ENCODE assay signal across 1 cellular context in the genomic region with DNA sequence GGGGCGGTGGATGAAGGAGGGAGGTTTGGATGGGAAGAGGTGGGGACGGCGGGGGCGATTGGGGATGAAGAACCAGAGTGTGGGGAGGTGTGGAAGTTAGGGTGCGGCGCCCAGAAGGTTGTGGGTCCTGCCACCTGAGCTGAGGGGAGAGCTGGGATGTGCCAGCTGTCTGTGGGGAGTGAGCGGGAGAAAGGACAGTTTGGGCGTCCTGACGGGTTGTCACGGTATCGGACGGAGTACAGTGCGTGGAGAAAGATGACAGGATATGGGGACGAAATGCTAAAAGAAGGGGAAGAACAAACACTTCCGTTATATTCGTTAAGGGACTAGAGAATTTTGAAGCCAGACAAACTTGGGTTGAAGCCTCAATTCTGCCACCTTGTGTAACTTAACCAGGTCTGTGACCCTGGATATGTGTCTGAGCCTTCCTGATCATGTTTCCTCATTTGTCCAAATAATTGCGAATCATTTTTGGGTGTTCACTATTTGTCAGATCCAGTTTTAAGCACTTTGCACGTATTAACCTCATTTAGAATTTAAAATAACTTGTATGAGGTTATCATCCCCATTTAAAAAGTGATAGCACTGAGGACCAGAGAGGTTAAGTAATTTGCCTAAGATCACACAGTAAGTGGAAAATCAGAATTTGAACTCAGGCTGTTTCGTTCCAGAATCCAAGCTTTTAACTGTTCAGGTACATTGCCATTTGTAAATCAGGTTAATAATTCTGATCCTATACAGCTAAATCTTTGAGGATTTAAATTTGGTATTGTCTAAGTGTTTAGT.
TF ChIP-seq lines count a peak whose summit lies in the region.

No MANE protein-coding gene starts in this region.

TF ChIP-seq in IMR-90, 13 proteins besides CTCF, POLR2A, EP300 and RAD21:
- no peak for TF ChIP-seq MXI1 (IDR thresholded peaks at IDR 0.05; ENCODE audit: borderline replicate concordance, low read depth, low read length)
- TF ChIP-seq, protein P1, sequence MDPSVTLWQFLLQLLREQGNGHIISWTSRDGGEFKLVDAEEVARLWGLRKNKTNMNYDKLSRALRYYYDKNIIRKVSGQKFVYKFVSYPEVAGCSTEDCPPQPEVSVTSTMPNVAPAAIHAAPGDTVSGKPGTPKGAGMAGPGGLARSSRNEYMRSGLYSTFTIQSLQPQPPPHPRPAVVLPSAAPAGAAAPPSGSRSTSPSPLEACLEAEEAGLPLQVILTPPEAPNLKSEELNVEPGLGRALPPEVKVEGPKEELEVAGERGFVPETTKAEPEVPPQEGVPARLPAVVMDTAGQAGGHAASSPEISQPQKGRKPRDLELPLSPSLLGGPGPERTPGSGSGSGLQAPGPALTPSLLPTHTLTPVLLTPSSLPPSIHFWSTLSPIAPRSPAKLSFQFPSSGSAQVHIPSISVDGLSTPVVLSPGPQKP (IDR thresholded peaks at IDR 0.05; ENCODE audit: borderline replicate concordance, low read depth, low read length), result no peak
- no peak for TF ChIP-seq RFX5 (IDR thresholded peaks at IDR 0.05; ENCODE audit: low read depth, low read length)
- TF ChIP-seq MAFK (IDR thresholded peaks at IDR 0.05; ENCODE audit: low read depth, low read length), result no peak
- TF ChIP-seq FOS (IDR thresholded peaks at IDR 0.05; ENCODE audit: low read depth, low read length), result no peak
- no peak for TF ChIP-seq MAZ (IDR thresholded peaks at IDR 0.05; ENCODE audit: borderline replicate concordance, low read depth, low read length)
- TF ChIP-seq SMC3 (IDR thresholded peaks at IDR 0.05; ENCODE audit: low read depth, low read length), result no peak
- no peak for TF ChIP-seq BHLHE40 (IDR thresholded peaks at IDR 0.05; ENCODE audit: low read depth, low read length)
- TF ChIP-seq NFE2L2 (IDR thresholded peaks at IDR 0.05; ENCODE audit: low read depth, low read length), result no peak
- TF ChIP-seq USF2 (IDR thresholded peaks at IDR 0.05; ENCODE audit: low read depth, low read length), result no peak
- no peak for TF ChIP-seq RCOR1 (IDR thresholded peaks at IDR 0.05; ENCODE audit: insufficient replicate concordance, low read length)
- TF ChIP-seq CHD1 (IDR thresholded peaks at IDR 0.05; ENCODE audit: low read depth, low read length), result no peak
- TF ChIP-seq CEBPB (IDR thresholded peaks at IDR 0.05; ENCODE audit: low read depth, low read length), result no peak
